16 cellular contexts compared by ENCODE assay signal in genomic region chr3:126501054-126501453, GRCh38. TPM values are rescaled to one million over a fixed set of nuclear protein-coding genes. Genes with fewer than 3 reads are reported as not detected.
DNase-seq lines count a peak whose midpoint lies in the region; ATAC-seq, FAIRE-seq and TF ChIP-seq lines count a peak whose summit lies in the region.
"Had no signal": no experiment of that assay in that cellular context is flagged by ENCODE, and none has a peak within 500 bp of the region (broad histone marks: within the 10 kb centered on the region; RNA-seq: fewer than 3 reads in every experiment).

No MANE protein-coding gene starts in this region.

- in situ Hi-C loops in HepG2 (cut with HindIII; ENCODE audit: extremely low pct_ligation_motif_present, low pct_unique_long_range_greater_than_20kb) = no loop called here

- TF ChIP-seq RAD21 in HepG2 (CRISPR knock-in tag; IDR thresholded peaks at IDR 0.05) = no peak

- H3K4me3 ChIP-seq in HepG2 (replicated peaks in 1 of 3; ENCODE audit: insufficient read depth in 1 of 3, low read depth in 2 of 3, low read length in 3 of 3) = no peak overlapping the region
- H3K4me3 ChIP-seq in right lobe of liver = no peak overlapping the region
- no peak overlapping the region for H3K4me3 ChIP-seq in OCI-LY7 (ENCODE audit: low read depth, low read length, poor library complexity, severe bottlenecking)
- no peak overlapping the region for H3K4me3 ChIP-seq in kidney (ENCODE audit: low read length in 2 of 2)
- H3K4me3 ChIP-seq in A673 (ENCODE audit: low read depth, low read length, poor library complexity, severe bottlenecking) = no peak overlapping the region
- H3K4me3 ChIP-seq: GM23248 had no signal

- 29% methylated on average over 3 of the region's 5 CpGs for WGBS in HepG2 (ENCODE audit: low lambda C conversion rate)
- WGBS in right lobe of liver (ENCODE audit: insufficient coverage, low coverage, low lambda C conversion rate, missing lambda C conversion rate) = 62% methylated on average over 4 of the region's 5 CpGs

- H3K9me3 ChIP-seq in HepG2 (ENCODE audit: low read length) = no peaks in the 10 kb centered on the region
- H3K9me3 ChIP-seq in right lobe of liver = no peaks in the 10 kb centered on the region
- H3K9me3 ChIP-seq in OCI-LY7 (ENCODE audit: low read length) = no peaks in the 10 kb centered on the region
- no peaks in the 10 kb centered on the region for H3K9me3 ChIP-seq in kidney (ENCODE audit: control insufficient read depth in 1 of 2, low read length in 2 of 2)
- H3K9me3 ChIP-seq in A673 (ENCODE audit: low read depth, low read length, poor library complexity, severe bottlenecking) = no peaks in the 10 kb centered on the region
- H3K9me3 ChIP-seq: BE2C, Caco-2 had no signal

- TF ChIP-seq EP300 in HepG2 (IDR thresholded peaks at IDR 0.05; ENCODE audit: low read depth in 2 of 2, low read length in 2 of 2) (no peak), HepG2 (CRISPR knock-in tag; IDR thresholded peaks at IDR 0.05; ENCODE audit: borderline replicate concordance) (no peak)

- DNase-seq in HepG2 (ENCODE audit: low spot score) (no peak), right lobe of liver (no peak), OCI-LY7 (ENCODE audit: low spot score) (peak; percentile 24), kidney (peak; percentile 41), NCI-H345 treated with DMSO at 0.1 percent for 48 hours (lab: John Stamatoyannopoulos, UW; ENCODE audit: unreplicated experiment) (no peak), A673 (ENCODE audit: low spot score) (no peak), epidermal melanocyte (ENCODE audit: insufficient read length, low spot score) (no peak)
- DNase-seq: BE2C; Caco-2; CD8-positive, alpha-beta memory T cell; GM23248; H9 had no signal

- CTCF ChIA-PET in HepG2 (lab: Yijun Ruan, JAX; ENCODE audit: low intra/inter-chr PET ratio, low total read pairs) (no interaction called here), OCI-LY7 (lab: Charles Lee; ENCODE audit: unreplicated experiment) (no interaction called here), A673 (lab: Charles Lee) (no interaction called here)

- H3K27ac ChIP-seq in HepG2 (ENCODE audit: extremely low read length, insufficient read depth, low read length) (no peak overlapping the region), right lobe of liver (no peak overlapping the region), OCI-LY7 (ENCODE audit: low read depth, low read length, poor library complexity, severe bottlenecking) (no peak overlapping the region), kidney (ENCODE audit: low read depth in 2 of 2, low read length in 2 of 2) (no peak overlapping the region), A673 (ENCODE audit: low read depth, low read length, poor library complexity, severe bottlenecking) (no peak overlapping the region)
- H3K27ac ChIP-seq: GM23248 had no signal

- no TSS peak for BruUV-seq in HepG2 (replicated peaks; lab: Mats Ljungman, UMichigan)
- BruUV-seq in OCI-LY7 (replicated peaks; lab: Mats Ljungman, UMichigan) = no TSS peak
- BruUV-seq in A673 (replicated peaks; lab: Mats Ljungman, UMichigan) = no TSS peak

- TF ChIP-seq CTCF in HepG2 (CRISPR knock-in tag; IDR thresholded peaks at IDR 0.05) (no peak), right lobe of liver (IDR thresholded peaks at IDR 0.05) (no peak), OCI-LY7 (conservative IDR thresholded peaks at IDR 0.05; ENCODE audit: low read length) (no peak), kidney (IDR thresholded peaks at IDR 0.05; ENCODE audit: borderline replicate concordance, extremely low read depth, insufficient read depth) (no peak), A673 (conservative IDR thresholded peaks at IDR 0.05; ENCODE audit: low read depth, low read length) (no peak)

- H3K4me2 ChIP-seq in HepG2 (ENCODE audit: low read depth, low read length) = no peak overlapping the region
- 0 out of 2 replicates have a peak overlapping the region, but pooled peaks have one; percentile 14 for H3K4me2 ChIP-seq in OCI-LY7 (ENCODE audit: low read length)

- H2AFZ ChIP-seq in HepG2 (ENCODE audit: low read length) (no peak overlapping the region), OCI-LY7 (ENCODE audit: low read length) (no peak overlapping the region)
- H2AFZ ChIP-seq: GM23248 had no signal

- H4K20me1 ChIP-seq in HepG2 (ENCODE audit: insufficient read depth, low read length) (no peaks in the 10 kb centered on the region), OCI-LY7 (ENCODE audit: insufficient read depth, low read length) (no peaks in the 10 kb centered on the region)

- H3K4me1 ChIP-seq in HepG2 (ENCODE audit: insufficient read depth, low read length) (peaks cover 36% of the 10 kb centered on the region), right lobe of liver (no peaks in the 10 kb centered on the region), OCI-LY7 (ENCODE audit: insufficient read depth, low read length, poor library complexity, severe bottlenecking) (peaks cover 36% of the 10 kb centered on the region), kidney (ENCODE audit: control insufficient read depth in 1 of 2, insufficient read depth in 1 of 2, low read depth in 1 of 2, low read length in 2 of 2) (no peaks in the 10 kb centered on the region), A673 (ENCODE audit: insufficient read depth, low read length, poor library complexity, severe bottlenecking) (no peaks in the 10 kb centered on the region)
- H3K4me1 ChIP-seq: BE2C, Caco-2 had no signal

- no peaks in the 10 kb centered on the region for H3K79me2 ChIP-seq in HepG2 (ENCODE audit: insufficient read depth, low read length)
- H3K79me2 ChIP-seq in OCI-LY7 (ENCODE audit: insufficient read depth, low read depth, low read length) = no peaks in the 10 kb centered on the region

- FAIRE-seq in HepG2 (lab: Jason Lieb, UNC) (no peak), kidney (lab: Jason Lieb, UNC) (no peak)
- FAIRE-seq: A204.1 had no signal

- H3K27me3 ChIP-seq in HepG2 (ENCODE audit: control insufficient read depth in 1 of 2, insufficient read depth in 2 of 2, low read length in 2 of 2) = no peaks in the 10 kb centered on the region
- H3K27me3 ChIP-seq in right lobe of liver = no peaks in the 10 kb centered on the region
- H3K27me3 ChIP-seq in A673 (replicated peaks; ENCODE audit: insufficient read depth, low read depth, low read length, poor library complexity) = peaks cover 4% of the 10 kb centered on the region
- H3K27me3 ChIP-seq: BE2C had no signal

- no peak for ATAC-seq in HepG2
- no peak for ATAC-seq in right lobe of liver

- H3K9me2 ChIP-seq in OCI-LY7 (ENCODE audit: insufficient read depth, low read length) = no peaks in the 10 kb centered on the region

- TF ChIP-seq POLR2A in HepG2 (IDR thresholded peaks at IDR 0.05; ENCODE audit: insufficient read depth in 1 of 2, low read depth in 2 of 2, low read length in 2 of 2) (no peak), right lobe of liver (IDR thresholded peaks at IDR 0.05) (no peak)

- no peak overlapping the region for H3K9ac ChIP-seq in HepG2 (ENCODE audit: insufficient read depth, low read depth, low read length)
- H3K9ac ChIP-seq in kidney (ENCODE audit: low read length in 2 of 2) = no peak overlapping the region
- H3K9ac ChIP-seq: GM23248 had no signal

- POLR2A ChIA-PET in HepG2 (lab: Yijun Ruan, JAX) = no interaction called here
- POLR2A ChIA-PET in OCI-LY7 (lab: Charles Lee) = no interaction called here
- POLR2A ChIA-PET in A673 (lab: Charles Lee; ENCODE audit: low non-redundant PET) = no interaction called here

- H3K36me3 ChIP-seq in HepG2 (replicated peaks in 1 of 2; ENCODE audit: control insufficient read depth in 1 of 2, insufficient read depth in 2 of 2, low read length in 2 of 2) = no peaks in the 10 kb centered on the region
- peaks cover 0 to 15% (median 0%) of the 10 kb centered on the region in 4 donors for H3K36me3 ChIP-seq in right lobe of liver
- no peaks in the 10 kb centered on the region for H3K36me3 ChIP-seq in OCI-LY7 (ENCODE audit: insufficient read depth, low read length)
- no peaks in the 10 kb centered on the region for H3K36me3 ChIP-seq in kidney (ENCODE audit: control insufficient read depth in 1 of 2, insufficient read depth in 2 of 2, low read length in 2 of 2)
- no peaks in the 10 kb centered on the region for H3K36me3 ChIP-seq in A673 (ENCODE audit: insufficient read depth, low read length, poor library complexity, severe bottlenecking)
- H3K36me3 ChIP-seq: BE2C had no signal

- intact Hi-C loops in HepG2 (cut with micrococcal nuclease; ENCODE audit: unreplicated experiment) (no loop called here), right lobe of liver (cut with DNase I) (no loop called here), OCI-LY7 (cut with micrococcal nuclease; ENCODE audit: unreplicated experiment) (no loop called here), kidney (cut with DNase I) (no loop called here), A673 (cut with micrococcal nuclease; ENCODE audit: unreplicated experiment) (no loop called here)

RNA-seq across cellular contexts. Expression of gene UROC1, which starts 16.5 kb away (rescaled TPM):
- total RNA-seq in HepG2 (2016; rRNA removed; fragmentation: Illumina TruSeq; extraction: Trizol) = 0.71 and 0.74 TPM in 2 replicates
- 0.09 TPM in 1 of 2 replicates, not detected in the other for total RNA-seq in HepG2 (2016; cell fraction: cytosol; rRNA removed; fragmentation: Illumina TruSeq; extraction: Trizol; ENCODE audit: low read depth)
- 0.39 and 0.97 TPM in 2 replicates for total RNA-seq in HepG2 (2016; cell fraction: insoluble cytoplasmic fraction; rRNA removed; fragmentation: Illumina TruSeq; extraction: Trizol)
- 0.24 and 0.25 TPM in 2 replicates for total RNA-seq in HepG2 (2016; cell fraction: membrane; rRNA removed; fragmentation: Illumina TruSeq; extraction: Trizol)
- total RNA-seq in HepG2 (2016; cell fraction: nucleus; rRNA removed; fragmentation: Illumina TruSeq; extraction: Trizol) = 0.69 and 0.87 TPM in 2 replicates
- polyA plus RNA-seq in HepG2 (2011; rRNA removed) = 1.3 and 2.0 TPM in 2 replicates
- polyA plus RNA-seq in HepG2 (2011; cell fraction: cytosol; rRNA removed) = 0.65 and 0.95 TPM in 2 replicates
- 6.6 and 8.2 TPM in 2 replicates for polyA plus RNA-seq in HepG2 (2011; cell fraction: nucleus; rRNA removed)
- polyA plus RNA-seq in HepG2 (2012) = 1.1 and 2.5 TPM in 2 replicates
- polyA plus RNA-seq in HepG2 (2016; cell fraction: cytosol; fragmentation: Illumina TruSeq; extraction: Trizol; ENCODE audit: low read depth) = 0.12 and 0.17 TPM in 2 replicates
- polyA plus RNA-seq in HepG2 (2016; cell fraction: insoluble cytoplasmic fraction; fragmentation: Illumina TruSeq; extraction: Trizol; ENCODE audit: low read depth) = 0.78 and 0.88 TPM in 2 replicates
- polyA plus RNA-seq in HepG2 (2016; cell fraction: membrane; fragmentation: Illumina TruSeq; extraction: Trizol; ENCODE audit: low read depth) = 0.21 and 0.22 TPM in 2 replicates
- 2.7 and 2.8 TPM in 2 replicates for polyA plus RNA-seq in HepG2 (2016; cell fraction: nucleus; fragmentation: Illumina TruSeq; extraction: Trizol; ENCODE audit: insufficient read depth, low read depth)
- polyA minus RNA-seq in HepG2 (2011; rRNA and poly(A)+ RNA removed; ENCODE audit: low replicate concordance) = 2.2 TPM in 1 of 2 replicates, not detected in the other
- 0.53 and 0.59 TPM in 2 replicates for polyA minus RNA-seq in HepG2 (2011; cell fraction: cytosol; rRNA and poly(A)+ RNA removed)
- 0.75 and 1.2 TPM in 2 replicates for polyA minus RNA-seq in HepG2 (2011; cell fraction: nucleus; rRNA and poly(A)+ RNA removed)
- total RNA-seq in right lobe of liver = 100 to 1,000 TPM in 1 of 6 experiments, 10 to 100 TPM in 5; 15.1 to 101 (median 55.8) TPM
- 0.09 TPM in 1 of 2 replicates, not detected in the other for total RNA-seq in OCI-LY7 (2014; rRNA removed; shearing (Covaris generic))
- not detected in 2 replicates for total RNA-seq in OCI-LY7 (2022)
- total RNA-seq in kidney = not detected
- polyA plus RNA-seq in kidney (ENCODE audit: insufficient read depth, low read depth, low replicate concordance) = not detected
- total RNA-seq in A673 (2021) = not detected in 2 replicates
- total RNA-seq: Caco-2; CD8-positive, alpha-beta memory T cell; Daoy; GM23248; H9; HT-29 had no signal
- polyA plus RNA-seq: AG04450; CD8-positive, alpha-beta memory T cell; GM23248 had no signal

RNA-seq across cellular contexts. Expression of gene CHST13, which starts 22.9 kb away (rescaled TPM):
- 16.1 and 43.1 TPM in 2 replicates for total RNA-seq in HepG2 (2016; rRNA removed; fragmentation: Illumina TruSeq; extraction: Trizol)
- 8.0 and 11.1 TPM in 2 replicates for total RNA-seq in HepG2 (2016; cell fraction: cytosol; rRNA removed; fragmentation: Illumina TruSeq; extraction: Trizol; ENCODE audit: low read depth)
- total RNA-seq in HepG2 (2016; cell fraction: insoluble cytoplasmic fraction; rRNA removed; fragmentation: Illumina TruSeq; extraction: Trizol) = 15.2 and 40.9 TPM in 2 replicates
- 18.0 and 22.7 TPM in 2 replicates for total RNA-seq in HepG2 (2016; cell fraction: membrane; rRNA removed; fragmentation: Illumina TruSeq; extraction: Trizol)
- total RNA-seq in HepG2 (2016; cell fraction: nucleus; rRNA removed; fragmentation: Illumina TruSeq; extraction: Trizol) = 29.6 and 33.9 TPM in 2 replicates
- 32.0 and 50.7 TPM in 2 replicates for polyA plus RNA-seq in HepG2 (2011; rRNA removed)
- 31.3 and 65.1 TPM in 2 replicates for polyA plus RNA-seq in HepG2 (2011; cell fraction: cytosol; rRNA removed)
- polyA plus RNA-seq in HepG2 (2011; cell fraction: nucleus; rRNA removed) = 65.1 and 66.5 TPM in 2 replicates
- 30.3 and 44.6 TPM in 2 replicates for polyA plus RNA-seq in HepG2 (2012)
- 10.6 and 12.9 TPM in 2 replicates for polyA plus RNA-seq in HepG2 (2016; cell fraction: cytosol; fragmentation: Illumina TruSeq; extraction: Trizol; ENCODE audit: low read depth)
- polyA plus RNA-seq in HepG2 (2016; cell fraction: insoluble cytoplasmic fraction; fragmentation: Illumina TruSeq; extraction: Trizol; ENCODE audit: low read depth) = 21.1 and 21.2 TPM in 2 replicates
- 18.9 and 20.1 TPM in 2 replicates for polyA plus RNA-seq in HepG2 (2016; cell fraction: membrane; fragmentation: Illumina TruSeq; extraction: Trizol; ENCODE audit: low read depth)
- 72.0 and 85.3 TPM in 2 replicates for polyA plus RNA-seq in HepG2 (2016; cell fraction: nucleus; fragmentation: Illumina TruSeq; extraction: Trizol; ENCODE audit: insufficient read depth, low read depth)
- 47.2 TPM in 1 of 2 replicates, not detected in the other for polyA minus RNA-seq in HepG2 (2011; rRNA and poly(A)+ RNA removed; ENCODE audit: low replicate concordance)
- 30.8 and 35.4 TPM in 2 replicates for polyA minus RNA-seq in HepG2 (2011; cell fraction: cytosol; rRNA and poly(A)+ RNA removed)
- polyA minus RNA-seq in HepG2 (2011; cell fraction: nucleus; rRNA and poly(A)+ RNA removed) = 5.7 and 6.3 TPM in 2 replicates
- total RNA-seq in right lobe of liver = 10 to 100 TPM; 23.5 to 48.9 (median 28.2) TPM
- not detected in 2 replicates for total RNA-seq in OCI-LY7 (2014; rRNA removed; shearing (Covaris generic))
- not detected in 2 replicates for total RNA-seq in OCI-LY7 (2022)
- 3.3 TPM for total RNA-seq in kidney
- 7.0 TPM for polyA plus RNA-seq in kidney (ENCODE audit: insufficient read depth, low read depth, low replicate concordance)
- 0.35 TPM in 1 of 2 replicates, not detected in the other for total RNA-seq in A673 (2021)
- total RNA-seq: Daoy, GM23248 had no signal
- polyA plus RNA-seq: AG04450; CD8-positive, alpha-beta memory T cell had no signal

RNA-seq across cellular contexts. Expression of gene ZXDC, which starts 25.4 kb away (rescaled TPM):
- 14.7 and 21.2 TPM in 2 replicates for total RNA-seq in HepG2 (2016; rRNA removed; fragmentation: Illumina TruSeq; extraction: Trizol)
- 3.8 and 5.1 TPM in 2 replicates for total RNA-seq in HepG2 (2016; cell fraction: cytosol; rRNA removed; fragmentation: Illumina TruSeq; extraction: Trizol; ENCODE audit: low read depth)
- total RNA-seq in HepG2 (2016; cell fraction: insoluble cytoplasmic fraction; rRNA removed; fragmentation: Illumina TruSeq; extraction: Trizol) = 14.1 and 20.6 TPM in 2 replicates
- total RNA-seq in HepG2 (2016; cell fraction: membrane; rRNA removed; fragmentation: Illumina TruSeq; extraction: Trizol) = 8.3 and 8.6 TPM in 2 replicates
- total RNA-seq in HepG2 (2016; cell fraction: nucleus; rRNA removed; fragmentation: Illumina TruSeq; extraction: Trizol) = 34.2 and 37.1 TPM in 2 replicates
- polyA plus RNA-seq in HepG2 (2011; rRNA removed) = 17.6 and 22.1 TPM in 2 replicates
- polyA plus RNA-seq in HepG2 (2011; cell fraction: cytosol; rRNA removed) = 11.0 and 12.5 TPM in 2 replicates
- polyA plus RNA-seq in HepG2 (2011; cell fraction: nucleus; rRNA removed) = 66.1 and 66.9 TPM in 2 replicates
- 15.7 and 19.2 TPM in 2 replicates for polyA plus RNA-seq in HepG2 (2012)
- polyA plus RNA-seq in HepG2 (2016; cell fraction: cytosol; fragmentation: Illumina TruSeq; extraction: Trizol; ENCODE audit: low read depth) = 1.2 TPM in 2 replicates
- polyA plus RNA-seq in HepG2 (2016; cell fraction: insoluble cytoplasmic fraction; fragmentation: Illumina TruSeq; extraction: Trizol; ENCODE audit: low read depth) = 9.6 and 12.3 TPM in 2 replicates
- 2.8 TPM in 2 replicates for polyA plus RNA-seq in HepG2 (2016; cell fraction: membrane; fragmentation: Illumina TruSeq; extraction: Trizol; ENCODE audit: low read depth)
- polyA plus RNA-seq in HepG2 (2016; cell fraction: nucleus; fragmentation: Illumina TruSeq; extraction: Trizol; ENCODE audit: insufficient read depth, low read depth) = 46.7 and 52.0 TPM in 2 replicates
- 30.7 and 49.9 TPM in 2 replicates for polyA minus RNA-seq in HepG2 (2011; rRNA and poly(A)+ RNA removed; ENCODE audit: low replicate concordance)
- 19.2 and 20.2 TPM in 2 replicates for polyA minus RNA-seq in HepG2 (2011; cell fraction: cytosol; rRNA and poly(A)+ RNA removed)
- 69.8 and 75.6 TPM in 2 replicates for polyA minus RNA-seq in HepG2 (2011; cell fraction: nucleus; rRNA and poly(A)+ RNA removed)
- 10 to 100 TPM; 16.4 to 30.2 (median 24.0) TPM for total RNA-seq in right lobe of liver
- total RNA-seq in OCI-LY7 (2014; rRNA removed; shearing (Covaris generic)) = 26.6 and 34.9 TPM in 2 replicates
- total RNA-seq in OCI-LY7 (2022) = 32.2 and 38.6 TPM in 2 replicates
- total RNA-seq in kidney = 44.8 TPM
- polyA plus RNA-seq in kidney (ENCODE audit: insufficient read depth, low read depth, low replicate concordance) = 11.4 TPM
- total RNA-seq in A673 (2021) = 61.1 and 63.2 TPM in 2 replicates

RNA-seq across cellular contexts. Expression of gene C3orf22, which starts 57.7 kb away (rescaled TPM):
- total RNA-seq in HepG2 (2016; rRNA removed; fragmentation: Illumina TruSeq; extraction: Trizol) (not detected in 2 replicates), right lobe of liver (not detected), OCI-LY7 (2022) (not detected in 2 replicates), kidney (not detected), A673 (2021) (not detected in 2 replicates)
- not detected in 2 replicates for total RNA-seq in HepG2 (2016; cell fraction: cytosol; rRNA removed; fragmentation: Illumina TruSeq; extraction: Trizol; ENCODE audit: low read depth)
- total RNA-seq in HepG2 (2016; cell fraction: insoluble cytoplasmic fraction; rRNA removed; fragmentation: Illumina TruSeq; extraction: Trizol) = not detected in 2 replicates
- total RNA-seq in HepG2 (2016; cell fraction: membrane; rRNA removed; fragmentation: Illumina TruSeq; extraction: Trizol) = not detected in 2 replicates
- not detected in 2 replicates for total RNA-seq in HepG2 (2016; cell fraction: nucleus; rRNA removed; fragmentation: Illumina TruSeq; extraction: Trizol)
- polyA plus RNA-seq in HepG2 (2011; rRNA removed) (not detected in 2 replicates), kidney (ENCODE audit: insufficient read depth, low read depth, low replicate concordance) (not detected)
- polyA plus RNA-seq in HepG2 (2011; cell fraction: cytosol; rRNA removed) = not detected in 2 replicates
- polyA plus RNA-seq in HepG2 (2011; cell fraction: nucleus; rRNA removed) = not detected in 2 replicates
- polyA plus RNA-seq in HepG2 (2012) = 0.15 and 0.17 TPM in 2 replicates
- not detected in 2 replicates for polyA plus RNA-seq in HepG2 (2016; cell fraction: cytosol; fragmentation: Illumina TruSeq; extraction: Trizol; ENCODE audit: low read depth)
- not detected in 2 replicates for polyA plus RNA-seq in HepG2 (2016; cell fraction: insoluble cytoplasmic fraction; fragmentation: Illumina TruSeq; extraction: Trizol; ENCODE audit: low read depth)
- not detected in 2 replicates for polyA plus RNA-seq in HepG2 (2016; cell fraction: membrane; fragmentation: Illumina TruSeq; extraction: Trizol; ENCODE audit: low read depth)
- polyA plus RNA-seq in HepG2 (2016; cell fraction: nucleus; fragmentation: Illumina TruSeq; extraction: Trizol; ENCODE audit: insufficient read depth, low read depth) = not detected in 2 replicates
- not detected in 2 replicates for polyA minus RNA-seq in HepG2 (2011; rRNA and poly(A)+ RNA removed; ENCODE audit: low replicate concordance)
- not detected in 2 replicates for polyA minus RNA-seq in HepG2 (2011; cell fraction: cytosol; rRNA and poly(A)+ RNA removed)
- polyA minus RNA-seq in HepG2 (2011; cell fraction: nucleus; rRNA and poly(A)+ RNA removed) = not detected in 2 replicates
- total RNA-seq in OCI-LY7 (2014; rRNA removed; shearing (Covaris generic)) = not detected in 2 replicates
- total RNA-seq: Caco-2; CD8-positive, alpha-beta memory T cell; Daoy; GM23248; H9; HT-29 had no signal
- polyA plus RNA-seq: AG04450; CD8-positive, alpha-beta memory T cell; GM23248 had no signal

Comparison
In these comparisons a context has a peak if more than half of its experiments do, and no peak if none do; other contexts are left out.
1. RNA of gene UROC1, which starts 16.5 kb away (total RNA-seq): 15.1 to 101 TPM in right lobe of liver; 0.09 to 0.97 TPM in HepG2, 0.09 TPM in OCI-LY7, not detected in kidney (single experiment) and not detected in A673; every median in the first group is over 4 times any median in the second.
2. DNase-seq: peak in OCI-LY7 (single experiment) and kidney (single experiment); none in HepG2 (single experiment), right lobe of liver (0 of 3), NCI-H345 treated with DMSO at 0.1 percent for 48 hours (single experiment), A673 (single experiment) and epidermal melanocyte (single experiment).